ENCODE assay signal across 1 cellular context in the genomic region with DNA sequence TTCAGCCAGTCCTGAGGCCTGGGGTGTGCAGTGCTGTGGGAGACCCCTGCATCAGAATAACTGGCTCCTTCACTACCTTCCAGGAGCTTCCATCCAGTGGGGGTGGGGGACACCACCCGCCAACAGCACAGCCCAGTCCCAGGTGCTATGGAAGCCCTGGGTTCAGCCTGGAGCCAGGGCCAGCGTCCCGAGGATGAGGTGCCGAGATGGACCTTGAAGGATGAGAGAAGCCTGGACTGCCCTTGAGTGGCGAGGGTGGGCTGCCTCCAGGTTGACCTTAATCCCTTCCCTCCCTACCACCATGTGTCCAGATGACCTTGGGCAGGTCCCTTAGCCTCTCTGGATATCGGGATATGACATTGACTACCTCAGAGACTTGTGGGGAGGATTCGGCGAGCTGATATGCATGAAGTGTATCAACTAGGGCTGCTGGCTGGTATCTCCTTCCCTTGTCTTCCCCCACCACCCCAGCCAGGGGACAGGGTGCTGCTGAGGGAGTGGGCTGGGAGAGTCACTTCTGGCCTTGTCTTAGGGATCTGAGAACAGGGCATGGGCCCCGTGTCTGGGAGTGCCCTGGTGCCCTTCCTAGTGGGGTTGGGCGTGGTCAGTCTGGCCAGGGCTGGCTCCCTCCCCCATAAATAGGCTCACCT.
TF ChIP-seq lines count a peak whose summit lies in the region.

No MANE protein-coding gene starts in this region.

TF ChIP-seq in WTC11, 78 proteins besides CTCF, POLR2A, EP300 and RAD21 (continued from another document):
- TF ChIP-seq, protein P1, sequence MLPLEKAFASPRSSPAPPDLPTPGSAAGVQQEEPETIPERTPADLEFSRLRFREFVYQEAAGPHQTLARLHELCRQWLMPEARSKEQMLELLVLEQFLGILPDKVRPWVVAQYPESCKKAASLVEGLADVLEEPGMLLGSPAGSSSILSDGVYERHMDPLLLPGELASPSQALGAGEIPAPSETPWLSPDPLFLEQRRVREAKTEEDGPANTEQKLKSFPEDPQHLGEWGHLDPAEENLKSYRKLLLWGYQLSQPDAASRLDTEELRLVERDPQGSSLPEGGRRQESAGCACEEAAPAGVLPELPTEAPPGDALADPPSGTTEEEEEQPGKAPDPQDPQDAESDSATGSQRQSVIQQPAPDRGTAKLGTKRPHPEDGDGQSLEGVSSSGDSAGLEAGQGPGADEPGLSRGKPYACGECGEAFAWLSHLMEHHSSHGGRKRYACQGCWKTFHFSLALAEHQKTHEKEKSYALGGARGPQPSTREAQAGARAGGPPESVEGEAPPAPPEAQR (CRISPR knock-in tag; IDR thresholded peaks at IDR 0.05): no peak
- TF ChIP-seq, protein P2, sequence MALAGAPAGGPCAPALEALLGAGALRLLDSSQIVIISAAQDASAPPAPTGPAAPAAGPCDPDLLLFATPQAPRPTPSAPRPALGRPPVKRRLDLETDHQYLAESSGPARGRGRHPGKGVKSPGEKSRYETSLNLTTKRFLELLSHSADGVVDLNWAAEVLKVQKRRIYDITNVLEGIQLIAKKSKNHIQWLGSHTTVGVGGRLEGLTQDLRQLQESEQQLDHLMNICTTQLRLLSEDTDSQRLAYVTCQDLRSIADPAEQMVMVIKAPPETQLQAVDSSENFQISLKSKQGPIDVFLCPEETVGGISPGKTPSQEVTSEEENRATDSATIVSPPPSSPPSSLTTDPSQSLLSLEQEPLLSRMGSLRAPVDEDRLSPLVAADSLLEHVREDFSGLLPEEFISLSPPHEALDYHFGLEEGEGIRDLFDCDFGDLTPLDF (CRISPR knock-in tag; IDR thresholded peaks at IDR 0.05): no peak
- TF ChIP-seq ZNF121 (CRISPR knock-in tag; IDR thresholded peaks at IDR 0.05) (no peak), ZNF416 (CRISPR knock-in tag; IDR thresholded peaks at IDR 0.05) (no peak)
TF ChIP-seq in WTC11: peak in this region for 0.
